In genomic region chrX:69705818-69706217, GRCh38 we compare ENCODE assay signal across 20 cellular contexts.
DNase-seq lines count a peak whose midpoint lies in the region; ATAC-seq and FAIRE-seq lines count a peak whose summit lies in the region.
"Had no signal": no experiment of that assay in that cellular context is flagged by ENCODE, and none has a peak within 500 bp of the region (broad histone marks: within the 10 kb centered on the region; RNA-seq: fewer than 3 reads in every experiment).

No MANE protein-coding gene starts in this region.

- H3K4me1 ChIP-seq in HUES6 (ENCODE audit: control insufficient read depth, insufficient read depth, low read length) (no peaks in the 10 kb centered on the region; the same call in 1 of the 2 replicates), iPS-20b (ENCODE audit: insufficient read depth, low read length) (peaks cover 9% of the 10 kb centered on the region)
- H3K4me1 ChIP-seq: BE2C had no signal

- H3K4me3 ChIP-seq in HUES6 (ENCODE audit: low read depth, low read length): peak overlapping the region; percentile 6; the same call in 1 of the 2 replicates
- peak overlapping the region; percentile 34; the same call in 1 of the 2 replicates for H3K4me3 ChIP-seq in iPS-20b (ENCODE audit: low read length)
- H3K4me3 ChIP-seq: GM23248, K562 had no signal

- no peak for ATAC-seq in HG03432 (IDR thresholded peaks at IDR 0.05; ENCODE audit: unreplicated experiment)
- ATAC-seq: K562 had no signal

- peak; percentile 38 for FAIRE-seq in colon (lab: Jason Lieb, UNC)
- FAIRE-seq: A204.1, G401.6, GM12891, K562 had no signal

- no peaks in the 10 kb centered on the region for H3K36me3 ChIP-seq in HUES6 (ENCODE audit: control insufficient read depth, insufficient read depth, low read length)
- no peaks in the 10 kb centered on the region for H3K36me3 ChIP-seq in iPS-20b (ENCODE audit: insufficient read depth, low read depth, low read length)
- H3K36me3 ChIP-seq: BE2C had no signal

- H3K9me3 ChIP-seq in HUES6 (ENCODE audit: control insufficient read depth, insufficient read depth, low read depth, low read length): peaks cover 35% of the 10 kb centered on the region
- no peaks in the 10 kb centered on the region for H3K9me3 ChIP-seq in iPS-20b (ENCODE audit: insufficient read depth, low read depth, low read length)
- H3K9me3 ChIP-seq: BE2C had no signal

- DNase-seq in DMS153 treated with DMSO at 0.1 percent for 48 hours (lab: John Stamatoyannopoulos, UW; ENCODE audit: unreplicated experiment): no peak
- DNase-seq in NCI-H1092 (lab: John Stamatoyannopoulos, UW): no peak
- DNase-seq: ACHN; BE2C; C1 segment of cervical spinal cord; CD4-positive, CD25-positive, alpha-beta regulatory T cell; CD8-positive, alpha-beta memory T cell; COR-L47; DMS 273 treated with DMSO at 0.1 percent for 48 hours; GM23248; H7; IMR-90 had no signal

- H3K9ac ChIP-seq in HUES6 (ENCODE audit: low read length): no peak overlapping the region
- no peak overlapping the region for H3K9ac ChIP-seq in iPS-20b (ENCODE audit: low read depth, low read length)
- H3K9ac ChIP-seq: GM23248 had no signal

- peak overlapping the region; percentile 94 for H3K27ac ChIP-seq in HUES6 (ENCODE audit: low read depth, low read length)
- H3K27ac ChIP-seq in iPS-20b (ENCODE audit: low read length): peak overlapping the region; percentile 71
- H3K27ac ChIP-seq: GM23248 had no signal

- H3K27me3 ChIP-seq in HUES6 (ENCODE audit: control insufficient read depth, insufficient read depth, low read length) (no peaks in the 10 kb centered on the region), iPS-20b (ENCODE audit: insufficient read depth, low read length) (no peaks in the 10 kb centered on the region)
- H3K27me3 ChIP-seq: BE2C had no signal
